Comparison of ENCODE assay signal across 19 cellular contexts in the genomic region with DNA sequence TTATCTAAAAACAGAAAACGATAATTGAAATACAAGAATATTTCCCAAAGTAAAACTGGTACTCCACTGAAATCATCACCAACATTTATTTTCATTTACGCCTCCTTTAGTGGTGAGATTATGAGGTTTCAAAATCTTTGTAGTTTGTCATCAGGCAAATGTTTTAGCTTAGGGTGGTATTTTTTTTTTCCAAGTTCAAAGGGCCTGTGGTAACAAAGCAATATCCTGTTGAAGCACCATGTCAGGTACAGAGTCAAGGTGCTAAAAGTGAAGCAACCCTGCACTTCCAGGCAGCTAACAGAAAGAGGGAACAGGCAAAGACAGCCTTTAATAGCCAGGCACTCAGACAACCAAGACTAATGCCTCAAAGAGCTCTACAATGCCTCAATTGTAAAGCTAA.
DNase-seq lines count a peak whose midpoint lies in the region; ATAC-seq, FAIRE-seq and TF ChIP-seq lines count a peak whose summit lies in the region.
"Had no signal": no experiment of that assay in that cellular context is flagged by ENCODE, and none has a peak within 500 bp of the region (broad histone marks: within the 10 kb centered on the region; RNA-seq: fewer than 3 reads in every experiment).

No MANE protein-coding gene starts in this region.

- no peaks in the 10 kb centered on the region for H3K27me3 ChIP-seq in naive thymus-derived CD4-positive, alpha-beta T cell (ENCODE audit: control insufficient read depth in 2 of 2, insufficient read depth in 2 of 2, low read length in 2 of 2)
- H3K27me3 ChIP-seq: dorsolateral prefrontal cortex, right lobe of liver, SJCRH30 had no signal

- DNase-seq in activated CD4-positive, alpha-beta T cell treated with anti-CD3 and anti-CD28 coated beads for 4 hours: peak; percentile 21 to 37
- DNase-seq in activated CD4-positive, alpha-beta T cell treated with anti-CD3 and anti-CD28 coated beads, Interleukin-2, amount 50 U/mL, for 1 hour: no peak
- DNase-seq in activated T-helper 1 cell treated with anti-CD3 and anti-CD28 coated beads, Interleukin-12 subunit alpha, Interleukin-12 subunit beta, Interleukin-2, Interleukin-4 antibody, amounts not matched to agents 30 ng/mL and 10 ng/mL and 1 ng/mL, durations not matched to agents 14 hours and 24 hours and 36 hours (ENCODE audit: low spot score): peak; percentile 38
- peak in 7 of 9 donors; percentile 75 to 90 (median 87) for DNase-seq in naive thymus-derived CD4-positive, alpha-beta T cell
- DNase-seq in kidney (no peak), NCI-H774 (lab: John Stamatoyannopoulos, UW) (no peak), germinal center (ENCODE audit: low spot score) (no peak)
- DNase-seq: dorsolateral prefrontal cortex; GOT3; NCI-H187; nucleus accumbens; right lobe of liver; SJCRH30; stimulated activated CD4-positive, alpha-beta T cell treated with anti-CD3 and anti-CD28 coated beads, Interleukin-2, amount 100 ng/mL, for 48 hours; stimulated activated CD8-positive, alpha-beta memory T cell treated with anti-CD3 and anti-CD28 coated beads, Interleukin-4, amount 100 ng/mL, for 48 hours; trophoblast cell had no signal

- peak; percentile 96 for ATAC-seq in naive thymus-derived CD4-positive, alpha-beta T cell

- TF ChIP-seq CTCF in kidney (IDR thresholded peaks at IDR 0.05; ENCODE audit: borderline replicate concordance, extremely low read depth, insufficient read depth): no peak

- H3K9ac ChIP-seq in kidney (ENCODE audit: low read length in 2 of 2): no peak overlapping the region

- no peak for FAIRE-seq in kidney (lab: Jason Lieb, UNC)
- FAIRE-seq: A204.1 had no signal

- no peaks in the 10 kb centered on the region for H3K9me3 Mint-ChIP-seq in IgD-negative memory B cell
- H3K9me3 Mint-ChIP-seq in activated T-helper 1 cell treated with anti-CD3 and anti-CD28 coated beads, Interleukin-12 subunit alpha, Interleukin-12 subunit beta, Interleukin-2, Interleukin-4 antibody, amounts not matched to agents 30 ng/mL and 10 ng/mL and 1 ng/mL, durations not matched to agents 14 hours and 24 hours and 36 hours: no peaks in the 10 kb centered on the region
- H3K9me3 Mint-ChIP-seq in naive thymus-derived CD4-positive, alpha-beta T cell: peaks cover 0 to 2% (median 0%) of the 10 kb centered on the region in 11 donors
- H3K9me3 Mint-ChIP-seq: CD14-positive monocyte had no signal

- H3K36me3 Mint-ChIP-seq in IgD-negative memory B cell: peaks cover 5% of the 10 kb centered on the region
- peaks cover 64% of the 10 kb centered on the region for H3K36me3 Mint-ChIP-seq in activated T-helper 1 cell treated with anti-CD3 and anti-CD28 coated beads, Interleukin-12 subunit alpha, Interleukin-12 subunit beta, Interleukin-2, Interleukin-4 antibody, amounts not matched to agents 30 ng/mL and 10 ng/mL and 1 ng/mL, durations not matched to agents 14 hours and 24 hours and 36 hours (ENCODE audit: low read depth)
- H3K36me3 Mint-ChIP-seq in naive thymus-derived CD4-positive, alpha-beta T cell: peaks cover 17 to 52% (median 44%) of the 10 kb centered on the region in 5 donors

- H3K4me3 ChIP-seq in naive thymus-derived CD4-positive, alpha-beta T cell (ENCODE audit: low read length): peak overlapping the region; percentile 8
- H3K4me3 ChIP-seq in kidney (ENCODE audit: low read length in 2 of 2): no peak overlapping the region
- H3K4me3 ChIP-seq: dorsolateral prefrontal cortex, right lobe of liver, SJCRH30 had no signal

- intact Hi-C loops in activated T-helper 1 cell treated with anti-CD3 and anti-CD28 coated beads, Interleukin-12 subunit alpha, Interleukin-12 subunit beta, Interleukin-2, Interleukin-4 antibody, amounts not matched to agents 30 ng/mL and 10 ng/mL and 1 ng/mL, durations not matched to agents 14 hours and 24 hours and 36 hours (cut with micrococcal nuclease): loop anchor here (1.0 to 5.0 kb wide), 5 partner anchors 18 to 165 kb away; partner anchors contain the start of gene JAK1
- intact Hi-C loops in naive thymus-derived CD4-positive, alpha-beta T cell (cut with micrococcal nuclease): loop anchor here (1.0 to 5.0 kb wide), 7 partner anchors 13 to 545 kb away; partner anchors contain the start of genes JAK1 (in 2 of the 2), LEPR (in 1 of the 2) and LEPROT (in 1 of the 2)
- intact Hi-C loops in kidney (cut with DNase I): no loop called here

- H3K9me3 ChIP-seq in naive thymus-derived CD4-positive, alpha-beta T cell (ENCODE audit: control insufficient read depth in 2 of 3, low read length in 3 of 3): no peaks in the 10 kb centered on the region
- H3K9me3 ChIP-seq in kidney (ENCODE audit: control insufficient read depth in 1 of 2, low read length in 2 of 2): no peaks in the 10 kb centered on the region
- H3K9me3 ChIP-seq: right lobe of liver, SJCRH30 had no signal

- H3K4me1 ChIP-seq in naive thymus-derived CD4-positive, alpha-beta T cell (ENCODE audit: control insufficient read depth in 2 of 2, insufficient read depth in 2 of 2, low read length in 2 of 2): peaks cover 43 to 53% of the 10 kb centered on the region in 2 donors
- no peaks in the 10 kb centered on the region for H3K4me1 ChIP-seq in kidney (ENCODE audit: control insufficient read depth in 1 of 2, insufficient read depth in 1 of 2, low read depth in 1 of 2, low read length in 2 of 2)
- H3K4me1 ChIP-seq: right lobe of liver, SJCRH30 had no signal

- peaks cover 5 to 15% (median 8%) of the 10 kb centered on the region in 3 donors for H3K4me1 Mint-ChIP-seq in IgD-negative memory B cell
- H3K4me1 Mint-ChIP-seq in activated T-helper 1 cell treated with anti-CD3 and anti-CD28 coated beads, Interleukin-12 subunit alpha, Interleukin-12 subunit beta, Interleukin-2, Interleukin-4 antibody, amounts not matched to agents 30 ng/mL and 10 ng/mL and 1 ng/mL, durations not matched to agents 14 hours and 24 hours and 36 hours (ENCODE audit: low read depth): peaks cover 61% of the 10 kb centered on the region
- peaks cover 38 to 88% (median 84%) of the 10 kb centered on the region in 7 donors for H3K4me1 Mint-ChIP-seq in naive thymus-derived CD4-positive, alpha-beta T cell
- H3K4me1 Mint-ChIP-seq: CD14-positive monocyte had no signal

- peaks cover 15 to 49% (median 15%) of the 10 kb centered on the region in 3 experiments for H3K36me3 ChIP-seq in naive thymus-derived CD4-positive, alpha-beta T cell (ENCODE audit: control insufficient read depth in 2 of 3, insufficient read depth in 3 of 3, low read length in 3 of 3)
- peaks cover 15 to 39% of the 10 kb centered on the region in 2 donors for H3K36me3 ChIP-seq in kidney (ENCODE audit: control insufficient read depth in 1 of 2, insufficient read depth in 2 of 2, low read length in 2 of 2)

- H3K4me3 Mint-ChIP-seq in IgD-negative memory B cell: no peak overlapping the region
- peak overlapping the region; percentile 62 for H3K4me3 Mint-ChIP-seq in activated T-helper 1 cell treated with anti-CD3 and anti-CD28 coated beads, Interleukin-12 subunit alpha, Interleukin-12 subunit beta, Interleukin-2, Interleukin-4 antibody, amounts not matched to agents 30 ng/mL and 10 ng/mL and 1 ng/mL, durations not matched to agents 14 hours and 24 hours and 36 hours
- H3K4me3 Mint-ChIP-seq in naive thymus-derived CD4-positive, alpha-beta T cell: peak overlapping the region; percentile 70 to 83 (median 76)
- H3K4me3 Mint-ChIP-seq: CD14-positive monocyte had no signal

- POLR2A ChIA-PET in naive thymus-derived CD4-positive, alpha-beta T cell (lab: Charles Lee): interaction anchor here (0.8 to 2.4 kb wide), 9 partner anchors 13 to 201 kb away, joined by 3 to 20 read pairs (median 4); partner anchors contain the start of gene JAK1

- H3K27me3 Mint-ChIP-seq in IgD-negative memory B cell: no peaks in the 10 kb centered on the region
- H3K27me3 Mint-ChIP-seq in activated T-helper 1 cell treated with anti-CD3 and anti-CD28 coated beads, Interleukin-12 subunit alpha, Interleukin-12 subunit beta, Interleukin-2, Interleukin-4 antibody, amounts not matched to agents 30 ng/mL and 10 ng/mL and 1 ng/mL, durations not matched to agents 14 hours and 24 hours and 36 hours (ENCODE audit: insufficient read depth): no peaks in the 10 kb centered on the region
- no peaks in the 10 kb centered on the region for H3K27me3 Mint-ChIP-seq in naive thymus-derived CD4-positive, alpha-beta T cell

- H3K27ac ChIP-seq in naive thymus-derived CD4-positive, alpha-beta T cell (ENCODE audit: low read depth, low read length): peak overlapping the region; percentile 36
- H3K27ac ChIP-seq in kidney (ENCODE audit: low read depth in 2 of 2, low read length in 2 of 2): no peak overlapping the region
- H3K27ac ChIP-seq: dorsolateral prefrontal cortex, right lobe of liver, SJCRH30 had no signal

- CTCF ChIA-PET in naive thymus-derived CD4-positive, alpha-beta T cell (lab: Charles Lee): interaction anchor here (0.6 to 2.5 kb wide), 9 partner anchors 13 to 198 kb away, joined by 3 to 10 read pairs (median 4); no protein-coding TSS in a partner anchor

- peak overlapping the region in 2 of 3 donors; percentile 72 to 84 for H3K27ac Mint-ChIP-seq in IgD-negative memory B cell
- H3K27ac Mint-ChIP-seq in activated T-helper 1 cell treated with anti-CD3 and anti-CD28 coated beads, Interleukin-12 subunit alpha, Interleukin-12 subunit beta, Interleukin-2, Interleukin-4 antibody, amounts not matched to agents 30 ng/mL and 10 ng/mL and 1 ng/mL, durations not matched to agents 14 hours and 24 hours and 36 hours: peak overlapping the region; percentile 51
- peak overlapping the region; percentile 41 to 95 (median 90) for H3K27ac Mint-ChIP-seq in naive thymus-derived CD4-positive, alpha-beta T cell

Comparison
In these comparisons a context has a peak if more than half of its experiments do, and no peak if none do; other contexts are left out.
1. DNase-seq: peak in activated CD4-positive, alpha-beta T cell treated with anti-CD3 and anti-CD28 coated beads for 4 hours (2 of 2), activated T-helper 1 cell treated with anti-CD3 and anti-CD28 coated beads, Interleukin-12 subunit alpha, Interleukin-12 subunit beta, Interleukin-2, Interleukin-4 antibody, amounts not matched to agents 30 ng/mL and 10 ng/mL and 1 ng/mL, durations not matched to agents 14 hours and 24 hours and 36 hours (single experiment) and naive thymus-derived CD4-positive, alpha-beta T cell (7 of 9); none in activated CD4-positive, alpha-beta T cell treated with anti-CD3 and anti-CD28 coated beads, Interleukin-2, amount 50 U/mL, for 1 hour (single experiment), kidney (single experiment), NCI-H774 (single experiment) and germinal center (single experiment).
2. H3K4me3 Mint-ChIP-seq: peak in activated T-helper 1 cell treated with anti-CD3 and anti-CD28 coated beads, Interleukin-12 subunit alpha, Interleukin-12 subunit beta, Interleukin-2, Interleukin-4 antibody, amounts not matched to agents 30 ng/mL and 10 ng/mL and 1 ng/mL, durations not matched to agents 14 hours and 24 hours and 36 hours (single experiment) and naive thymus-derived CD4-positive, alpha-beta T cell (10 of 10); none in IgD-negative memory B cell (0 of 4).
3. Peak in every context shown above with its lines, with median percentiles within 50 percentile points of each other: H3K27ac Mint-ChIP-seq.